Comparison of ENCODE assay signal across 16 cellular contexts in genomic region chr18:43648002-43648401, GRCh38.
"Had no signal": no experiment of that assay in that cellular context is flagged by ENCODE, and none has a peak within 500 bp of the region (broad histone marks: within the 10 kb centered on the region; RNA-seq: fewer than 3 reads in every experiment).

No MANE protein-coding gene starts in this region.

- H3K36me3 ChIP-seq: ascending aorta, right atrium auricular region, thyroid gland, uterus had no signal

- H3K27ac ChIP-seq: ascending aorta, coronary artery, right atrium auricular region, thyroid gland, uterus had no signal

- H3K36me3 Mint-ChIP-seq: immature natural killer cell; naive B cell; stimulated activated effector memory CD8-positive, alpha-beta T cell treated with anti-CD3 and anti-CD28 coated beads, Interleukin-12 subunit alpha, Interleukin-12 subunit beta, amount 100 ng/mL, for 72 hours had no signal

- ATAC-seq: activated CD8-positive, alpha-beta T cell treated with anti-CD3 and anti-CD28 coated beads, Interleukin-2, amount 10 ng/mL, durations not matched to agents 7 days and 5 days; activated naive CD8-positive, alpha-beta T cell treated with anti-CD3 and anti-CD28 coated beads, Interleukin-2, amount 50 U/mL, for 24 hours; left colon; stimulated activated effector memory CD8-positive, alpha-beta T cell treated with anti-CD3 and anti-CD28 coated beads, Interleukin-12 subunit alpha, Interleukin-12 subunit beta, amount 100 ng/mL, for 72 hours had no signal

- H3K27me3 Mint-ChIP-seq: activated naive CD8-positive, alpha-beta T cell treated with anti-CD3 and anti-CD28 coated beads, Interleukin-2, amount 50 U/mL, for 24 hours; naive B cell had no signal

- H3K27ac Mint-ChIP-seq: activated CD8-positive, alpha-beta T cell treated with anti-CD3 and anti-CD28 coated beads, Interleukin-2, amount 10 ng/mL, durations not matched to agents 7 days and 5 days; activated naive CD8-positive, alpha-beta T cell treated with anti-CD3 and anti-CD28 coated beads, Interleukin-2, amount 50 U/mL, for 24 hours; immature natural killer cell; naive B cell; stimulated activated effector memory CD8-positive, alpha-beta T cell treated with anti-CD3 and anti-CD28 coated beads, Interleukin-12 subunit alpha, Interleukin-12 subunit beta, amount 100 ng/mL, for 72 hours had no signal

- H3K4me1 ChIP-seq: ascending aorta, right atrium auricular region, thyroid gland, uterus had no signal

- H3K4me3 Mint-ChIP-seq: activated CD8-positive, alpha-beta T cell treated with anti-CD3 and anti-CD28 coated beads, Interleukin-2, amount 10 ng/mL, durations not matched to agents 7 days and 5 days; activated naive CD8-positive, alpha-beta T cell treated with anti-CD3 and anti-CD28 coated beads, Interleukin-2, amount 50 U/mL, for 24 hours; immature natural killer cell; naive B cell; stimulated activated effector memory CD8-positive, alpha-beta T cell treated with anti-CD3 and anti-CD28 coated beads, Interleukin-12 subunit alpha, Interleukin-12 subunit beta, amount 100 ng/mL, for 72 hours had no signal

- H3K9me3 ChIP-seq: ascending aorta, right atrium auricular region, thyroid gland, uterus had no signal

- H3K27me3 ChIP-seq: ascending aorta, right atrium auricular region, thyroid gland, uterus had no signal

- H3K9me3 Mint-ChIP-seq: stimulated activated effector memory CD8-positive, alpha-beta T cell treated with anti-CD3 and anti-CD28 coated beads, Interleukin-12 subunit alpha, Interleukin-12 subunit beta, amount 100 ng/mL, for 72 hours had no signal

- H3K4me3 ChIP-seq: ascending aorta, coronary artery, lung, right atrium auricular region, thyroid gland, uterus had no signal

- DNase-seq: activated CD4-positive, alpha-beta T cell treated with anti-CD3 and anti-CD28 coated beads for 48 hours; activated CD8-positive, alpha-beta memory T cell treated with anti-CD3 and anti-CD28 coated beads, Interleukin-2, amount 50 U/mL, for 48 hours; activated CD8-positive, alpha-beta T cell treated with anti-CD3 and anti-CD28 coated beads, Interleukin-2, amount 10 ng/mL, durations not matched to agents 7 days and 5 days; activated naive CD4-positive, alpha-beta T cell treated with Interleukin-2 at 50 U/mL for 16 hours; activated naive CD8-positive, alpha-beta T cell treated with anti-CD3 and anti-CD28 coated beads, Interleukin-2, amount 50 U/mL, for 24 hours; effector CD4-positive, alpha-beta T cell; immature natural killer cell; left colon; naive B cell; thyroid gland; uterus had no signal

- H3K4me1 Mint-ChIP-seq: activated naive CD8-positive, alpha-beta T cell treated with anti-CD3 and anti-CD28 coated beads, Interleukin-2, amount 50 U/mL, for 24 hours; immature natural killer cell; naive B cell; stimulated activated effector memory CD8-positive, alpha-beta T cell treated with anti-CD3 and anti-CD28 coated beads, Interleukin-12 subunit alpha, Interleukin-12 subunit beta, amount 100 ng/mL, for 72 hours had no signal
